ENCODE assay signal across 25 cellular contexts in genomic region chr7:23393636-23394035, GRCh38.
DNase-seq lines count a peak whose midpoint lies in the region; ATAC-seq and TF ChIP-seq lines count a peak whose summit lies in the region.
"Had no signal": no experiment of that assay in that cellular context is flagged by ENCODE, and none has a peak within 500 bp of the region (broad histone marks: within the 10 kb centered on the region; RNA-seq: fewer than 3 reads in every experiment).

No MANE protein-coding gene starts in this region.

- H3K4me3 Mint-ChIP-seq in progenitor cell of endocrine pancreas (ENCODE audit: low read depth): no peak overlapping the region
- H3K4me3 Mint-ChIP-seq: B cell; CD8-positive, alpha-beta T cell had no signal

- CTCF ChIA-PET in Panc1 (lab: Charles Lee): no interaction called here

- H3K27me3 Mint-ChIP-seq in progenitor cell of endocrine pancreas: no peaks in the 10 kb centered on the region
- H3K27me3 Mint-ChIP-seq: B cell had no signal

- in situ Hi-C loops in Panc1 (cut with HindIII; ENCODE audit: low pct_unique_long_range_greater_than_20kb, low sequenced_read_pairs): no loop called here

- no peak overlapping the region for H3K4me3 ChIP-seq in Panc1 (ENCODE audit: low read depth in 2 of 2, low read length in 2 of 2)
- H3K4me3 ChIP-seq: SJSA1 had no signal

- intact Hi-C loops in Panc1 (cut with micrococcal nuclease; ENCODE audit: unreplicated experiment) (no loop called here), posterior cingulate gyrus (cut with DNase I) (no loop called here)

- H3K36me3 Mint-ChIP-seq in progenitor cell of endocrine pancreas (ENCODE audit: insufficient read depth): peaks cover 8% of the 10 kb centered on the region
- H3K36me3 Mint-ChIP-seq: CD8-positive, alpha-beta T cell had no signal

- no peak overlapping the region for H3K27ac ChIP-seq in Panc1 (ENCODE audit: low read length)
- H3K27ac ChIP-seq: 22Rv1, C4-2B, SJSA1 had no signal

- 0 out of 2 replicates have a peak, but pooled peaks cover 4% of the 10 kb centered on the region for H3K4me1 ChIP-seq in Panc1 (ENCODE audit: control insufficient read depth, insufficient read depth, low read length)
- H3K4me1 ChIP-seq: SJSA1 had no signal

- peak overlapping the region; percentile 49 for H3K27ac Mint-ChIP-seq in progenitor cell of endocrine pancreas
- H3K27ac Mint-ChIP-seq: B cell; CD8-positive, alpha-beta T cell had no signal

- H3K9me3 Mint-ChIP-seq in progenitor cell of endocrine pancreas (ENCODE audit: low read depth): no peaks in the 10 kb centered on the region
- H3K9me3 Mint-ChIP-seq: CD8-positive, alpha-beta T cell had no signal

- peak in 2 of 3 experiments; percentile 28 to 66 for DNase-seq in NCI-H1417 (lab: John Stamatoyannopoulos, UW)
- no peak for DNase-seq in NCI-H1417 treated with DMSO at 0.1 percent for 48 hours (lab: John Stamatoyannopoulos, UW)
- peak; percentile 48 for DNase-seq in NCI-H524 treated with DMSO at 0.1 percent for 48 hours (lab: John Stamatoyannopoulos, UW)
- no peak for DNase-seq in Panc1 (ENCODE audit: low read depth, low spot score)
- no peak for DNase-seq in progenitor cell of endocrine pancreas (ENCODE audit: low spot score, unreplicated experiment)
- DNase-seq in posterior cingulate gyrus: no peak
- no peak for DNase-seq in activated CD4-positive, alpha-beta T cell treated with anti-CD3 and anti-CD28 coated beads, Interleukin-2, amount 50 U/mL, for 48 hours
- DNase-seq: Caco-2; CD8-positive, alpha-beta T cell; DMS79 treated with DMSO at 0.1 percent for 48 hours; GF-D8; HCEC 1CT; Karpas-422; NCI-H1092; NCI-H1694; NCI-H2029 treated with DMSO at 0.1 percent for 48 hours; NCI-H226; NCI-H510A; Right ventricle myocardium superior had no signal

- no peaks in the 10 kb centered on the region for H3K27me3 ChIP-seq in Panc1 (ENCODE audit: control insufficient read depth, insufficient read depth, low read length)
- H3K27me3 ChIP-seq: SJSA1 had no signal

- POLR2A ChIA-PET in Panc1 (lab: Charles Lee): no interaction called here

- TF ChIP-seq CTCF in Panc1 (IDR thresholded peaks at IDR 0.05): 0 out of 2 replicates have a peak, but pooled peaks have one; percentile 2
- TF ChIP-seq CTCF in progenitor cell of endocrine pancreas (IDR thresholded peaks at IDR 0.05; ENCODE audit: unreplicated experiment): no peak

- no peaks in the 10 kb centered on the region for H3K9me3 ChIP-seq in Panc1 (ENCODE audit: control insufficient read depth, insufficient read depth, low read depth, low read length)
- H3K9me3 ChIP-seq: Caco-2, SJSA1 had no signal

- peaks cover 4% of the 10 kb centered on the region; the same call in 1 of the 2 replicates for H3K36me3 ChIP-seq in Panc1 (ENCODE audit: control insufficient read depth, insufficient read depth, low read length)

- BruUV-seq in Panc1 (replicated peaks; lab: Mats Ljungman, UMichigan): no TSS peak

- peaks cover 38% of the 10 kb centered on the region for H3K4me1 Mint-ChIP-seq in progenitor cell of endocrine pancreas (ENCODE audit: low read depth)
- H3K4me1 Mint-ChIP-seq: B cell had no signal

- ATAC-seq in Panc1: no peak
- no peak for ATAC-seq in HG03159 (IDR thresholded peaks at IDR 0.05; ENCODE audit: unreplicated experiment)
- ATAC-seq: CD8-positive, alpha-beta T cell; HepG2 had no signal

Comparison
In these comparisons a context has a peak if more than half of its experiments do, and no peak if none do; other contexts are left out.
1. DNase-seq: peak in NCI-H1417 (2 of 3) and NCI-H524 treated with DMSO at 0.1 percent for 48 hours (single experiment); none in NCI-H1417 treated with DMSO at 0.1 percent for 48 hours (single experiment), Panc1 (single experiment), progenitor cell of endocrine pancreas (single experiment), posterior cingulate gyrus (0 of 10) and activated CD4-positive, alpha-beta T cell treated with anti-CD3 and anti-CD28 coated beads, Interleukin-2, amount 50 U/mL, for 48 hours (0 of 2).